ENCODE assay signal across 7 cellular contexts in genomic region chr1:45303582-45304310, GRCh38.
DNase-seq lines count a peak whose midpoint lies in the region; ATAC-seq, FAIRE-seq and TF ChIP-seq lines count a peak whose summit lies in the region.

No MANE protein-coding gene starts in this region.

- peak; percentile 60 for ATAC-seq in HG02973 (IDR thresholded peaks at IDR 0.05; ENCODE audit: unreplicated experiment)

- DNase-seq in GM18507 (ENCODE audit: extremely low spot score, insufficient read length, low read depth): peak; percentile 91
- DNase-seq in NCI-H2029 (lab: John Stamatoyannopoulos, UW): peak; percentile 100
- peak; percentile 97 for DNase-seq in T-helper 9 cell
- DNase-seq in astrocyte of the spinal cord (ENCODE audit: low read depth, low spot score): peak; percentile 99
- DNase-seq in hypothalamus (lab: John Stamatoyannopoulos, UW): peak; percentile 57 to 99 (median 96)
- peak; percentile 85 for DNase-seq in retinal pigment epithelial cell (ENCODE audit: low read depth)

- FAIRE-seq in GM18507 (lab: Jason Lieb, UNC): peak; percentile 91

- in situ Hi-C loops in astrocyte of the spinal cord (cut with HindIII; ENCODE audit: low sequenced_read_pairs): no loop called here

- TF ChIP-seq CTCF in astrocyte of the spinal cord (IDR thresholded peaks at IDR 0.05; ENCODE audit: low read depth, low read length) (peak; percentile 65), retinal pigment epithelial cell (conservative IDR thresholded peaks at IDR 0.05; ENCODE audit: low read depth, low read length) (peak; percentile 63)

- H3K4me3 ChIP-seq in astrocyte of the spinal cord (ENCODE audit: low read depth, low read length) (peak overlapping the region; percentile 65), retinal pigment epithelial cell (ENCODE audit: low read length) (peak overlapping the region; percentile 74)

Comparison
In these comparisons a context has a peak if more than half of its experiments do, and no peak if none do; other contexts are left out.
1. Peak in every context shown above with its lines: DNase-seq, ATAC-seq and H3K4me3 ChIP-seq.